In genomic region chr13:48158290-48158689, GRCh38 we compare ENCODE assay signal across 10 cellular contexts.
DNase-seq lines count a peak whose midpoint lies in the region; ATAC-seq, FAIRE-seq and TF ChIP-seq lines count a peak whose summit lies in the region.
"Had no signal": no experiment of that assay in that cellular context is flagged by ENCODE, and none has a peak within 500 bp of the region (broad histone marks: within the 10 kb centered on the region; RNA-seq: fewer than 3 reads in every experiment).

No MANE protein-coding gene starts in this region.

- peak overlapping the region; percentile 71 for H3K27ac ChIP-seq in mammary epithelial cell (ENCODE audit: insufficient read depth, low read depth, low read length)
- H3K27ac ChIP-seq in small intestine (ENCODE audit: low read depth in 1 of 2, low read length in 1 of 2): peak overlapping the region; percentile 72 to 92
- no peak overlapping the region for H3K27ac ChIP-seq in WERI-Rb-1

- peak overlapping the region; percentile 51 for H3K27ac Mint-ChIP-seq in T-helper 2 cell treated with Interferon-gamma antibody and Interleukin-4, amounts not matched to agents 5 μg/mL and 100 μg/mL, for 36 hours

- H3K4me1 ChIP-seq in mammary epithelial cell (ENCODE audit: insufficient read depth, low read length): peaks cover 62% of the 10 kb centered on the region
- peaks cover 0 to 6% of the 10 kb centered on the region in 2 donors for H3K4me1 ChIP-seq in small intestine (ENCODE audit: control insufficient read depth in 2 of 2, insufficient read depth in 1 of 2, low read depth in 1 of 2, low read length in 1 of 2)

- peaks cover 2% of the 10 kb centered on the region for H3K27me3 Mint-ChIP-seq in T-helper 2 cell treated with Interferon-gamma antibody and Interleukin-4, amounts not matched to agents 5 μg/mL and 100 μg/mL, for 36 hours (ENCODE audit: low read depth)

- H3K9me3 ChIP-seq in mammary epithelial cell (replicated peaks; ENCODE audit: insufficient read depth, low read length): no peaks in the 10 kb centered on the region
- no peaks in the 10 kb centered on the region for H3K9me3 ChIP-seq in small intestine (ENCODE audit: control insufficient read depth, low read depth)
- no peaks in the 10 kb centered on the region for H3K9me3 ChIP-seq in WERI-Rb-1 (ENCODE audit: severe bottlenecking)

- H3K27me3 ChIP-seq in mammary epithelial cell (ENCODE audit: insufficient read depth, low read length): no peaks in the 10 kb centered on the region
- no peaks in the 10 kb centered on the region for H3K27me3 ChIP-seq in small intestine (ENCODE audit: control insufficient read depth in 2 of 2, insufficient read depth in 2 of 2, low read length in 2 of 2)
- H3K27me3 ChIP-seq in WERI-Rb-1 (ENCODE audit: insufficient read depth, low read depth, severe bottlenecking): no peaks in the 10 kb centered on the region

- peaks cover 22% of the 10 kb centered on the region for H3K4me1 Mint-ChIP-seq in T-helper 2 cell treated with Interferon-gamma antibody and Interleukin-4, amounts not matched to agents 5 μg/mL and 100 μg/mL, for 36 hours (ENCODE audit: low read depth)

- no peaks in the 10 kb centered on the region for H4K20me1 ChIP-seq in mammary epithelial cell (ENCODE audit: insufficient read depth, low read length)

- dilution Hi-C loops in mammary epithelial cell (cut with HindIII; ENCODE audit: low sequenced_read_pairs): no loop called here

- peak overlapping the region; percentile 5 for H3K4me3 Mint-ChIP-seq in T-helper 2 cell treated with Interferon-gamma antibody and Interleukin-4, amounts not matched to agents 5 μg/mL and 100 μg/mL, for 36 hours

- H3K79me2 ChIP-seq in mammary epithelial cell (ENCODE audit: insufficient read depth, low read length): no peaks in the 10 kb centered on the region

- no peaks in the 10 kb centered on the region for H3K9me3 Mint-ChIP-seq in T-helper 2 cell treated with Interferon-gamma antibody and Interleukin-4, amounts not matched to agents 5 μg/mL and 100 μg/mL, for 36 hours

- in situ Hi-C loops in mammary epithelial cell (cut with MboI; ENCODE audit: low sequenced_read_pairs in 2 of 2): no loop called here

- WGBS in mammary epithelial cell (ENCODE audit: low coverage, missing lambda C conversion rate): 0% methylated on average over 1 of the region's 1 CpG
- WGBS in small intestine, 3 donors: 17 to 38% (median 24%) methylated on average over 1 of the region's 1 CpG

- BruUV-seq in mammary epithelial cell (replicated peaks; lab: Mats Ljungman, UMichigan): no TSS peak

- H3K4me3 ChIP-seq in mammary epithelial cell (replicated peaks in 1 of 3; ENCODE audit: insufficient read depth in 1 of 3, low read depth in 2 of 3, low read length in 3 of 3) (no peak overlapping the region), small intestine (ENCODE audit: low read depth in 1 of 2, low read length in 2 of 2) (no peak overlapping the region), WERI-Rb-1 (ENCODE audit: low read depth, low read length) (no peak overlapping the region)

- H3K4me2 ChIP-seq in mammary epithelial cell (ENCODE audit: insufficient read depth, low read depth, low read length): peak overlapping the region; percentile 16

- intact Hi-C loops in mammary epithelial cell (cut with micrococcal nuclease): loop anchor here (5.0 kb wide), 1 partner anchor 54 kb away; no protein-coding TSS in a partner anchor

- TF ChIP-seq CTCF in mammary epithelial cell (conservative IDR thresholded peaks at IDR 0.05 in 1 of 2, IDR thresholded peaks at IDR 0.05 in 1 of 2; ENCODE audit: extremely low read depth in 1 of 2, insufficient read depth in 1 of 2, low read depth in 1 of 2, low read length in 2 of 2): no peak
- no peak for TF ChIP-seq CTCF in WERI-Rb-1 (IDR thresholded peaks at IDR 0.05; ENCODE audit: low read depth, low read length)

- ATAC-seq in HG03432 (IDR thresholded peaks at IDR 0.05; ENCODE audit: unreplicated experiment): peak; percentile 69
- ATAC-seq: Panc1 had no signal

- DNase-seq in T-helper 2 cell treated with Interferon-gamma antibody and Interleukin-4, amounts not matched to agents 5 μg/mL and 100 μg/mL, for 36 hours (ENCODE audit: low spot score): no peak
- DNase-seq in T-helper 2 cell (no peak), mammary epithelial cell (peak; percentile 72), small intestine (peak; percentile 70), urothelium cell line (ENCODE audit: low spot score) (no peak), HCEC 1CT (no peak), WERI-Rb-1 (no peak)
- DNase-seq: activated effector memory CD4-positive, alpha-beta T cell treated with Interleukin-2 at 50 U/mL for 16 hours had no signal

- H3K9ac ChIP-seq in mammary epithelial cell (ENCODE audit: insufficient read depth, low read length): no peak overlapping the region

- FAIRE-seq in small intestine (lab: Jason Lieb, UNC) (no peak), urothelium cell line (lab: Jason Lieb, UNC) (no peak)

- peaks cover 1% of the 10 kb centered on the region for H3K36me3 Mint-ChIP-seq in T-helper 2 cell treated with Interferon-gamma antibody and Interleukin-4, amounts not matched to agents 5 μg/mL and 100 μg/mL, for 36 hours (ENCODE audit: low read depth)

- CTCF ChIA-PET in mammary epithelial cell (lab: Charles Lee; ENCODE audit: low non-redundant PET): interaction anchor here (0.6 kb wide), 1 partner anchor 420 kb away, joined by 3 read pairs; no protein-coding TSS in a partner anchor

- peak overlapping the region; percentile 81 for H2AFZ ChIP-seq in mammary epithelial cell (ENCODE audit: low read depth, low read length)

- H3K36me3 ChIP-seq in mammary epithelial cell (ENCODE audit: insufficient read depth, low read length) (no peaks in the 10 kb centered on the region), small intestine (ENCODE audit: control insufficient read depth in 2 of 2, insufficient read depth in 2 of 2, low read length in 2 of 2) (no peaks in the 10 kb centered on the region), WERI-Rb-1 (no peaks in the 10 kb centered on the region)

Comparison
In these comparisons a context has a peak if more than half of its experiments do, and no peak if none do; other contexts are left out.
1. DNase-seq: peak in mammary epithelial cell (single experiment) and small intestine (single experiment); none in T-helper 2 cell treated with Interferon-gamma antibody and Interleukin-4, amounts not matched to agents 5 μg/mL and 100 μg/mL, for 36 hours (single experiment), T-helper 2 cell (0 of 5), urothelium cell line (single experiment), HCEC 1CT (single experiment) and WERI-Rb-1 (single experiment).